In genomic region chr5:159458217-159458711, GRCh38 we compare ENCODE assay signal across 8 cellular contexts.
A peak's percentile ranks its signal among the peaks of the same experiment; 100 is the strongest.
DNase-seq lines count a peak whose midpoint lies in the region; ATAC-seq, FAIRE-seq and TF ChIP-seq lines count a peak whose summit lies in the region.

No MANE protein-coding gene starts in this region.

- peak; percentile 38 for DNase-seq in GM10248 (ENCODE audit: extremely low spot score)
- no peak for DNase-seq in activated T-helper 2 cell treated with anti-CD3 and anti-CD28 coated beads, Interferon-gamma antibody, Interleukin-2, Interleukin-4, amounts not matched to agents 10 μg/mL and 5 μg/mL and 100 μg/mL, durations not matched to agents 14 hours and 24 hours and 36 hours (ENCODE audit: low spot score)
- no peak for DNase-seq in transverse colon
- no peak for DNase-seq in chondrocyte (ENCODE audit: low spot score)
- DNase-seq in frontal cortex (ENCODE audit: low spot score in 2 of 2), result no peak
- DNase-seq in SIG-M5 treated with dmso at 0.1 percent for 504 hours (lab: John Stamatoyannopoulos, UW; ENCODE audit: unreplicated experiment), result no peak

- H3K27ac ChIP-seq in transverse colon, result no peak overlapping the region

- 67 to 74% methylated on average over 4 of the region's 4 CpGs for WGBS in transverse colon (ENCODE audit: low coverage in 1 of 2), 2 donors

- peaks cover 63% of the 10 kb centered on the region for H3K27me3 Mint-ChIP-seq in activated T-helper 2 cell treated with anti-CD3 and anti-CD28 coated beads, Interferon-gamma antibody, Interleukin-2, Interleukin-4, amounts not matched to agents 10 μg/mL and 5 μg/mL and 100 μg/mL, durations not matched to agents 14 hours and 24 hours and 36 hours (ENCODE audit: low read depth)
- H3K27me3 Mint-ChIP-seq in chondrocyte (ENCODE audit: low read depth), result peaks cover 17% of the 10 kb centered on the region

- no peak overlapping the region for H3K4me3 ChIP-seq in transverse colon

- H3K4me1 ChIP-seq in transverse colon, result peaks cover 0 to 3% (median 0%) of the 10 kb centered on the region in 4 donors

- in situ Hi-C loops in transverse colon (cut with MboI; ENCODE audit: low pct_ligation_motif_present in 1 of 4, low pct_unique_long_range_greater_than_20kb in 1 of 4, low sequenced_read_pairs in 3 of 4), result no loop called here

- no peaks in the 10 kb centered on the region for H3K36me3 ChIP-seq in transverse colon

- TF ChIP-seq EP300 in transverse colon (IDR thresholded peaks at IDR 0.05; ENCODE audit: low read depth), result no peak

- no peaks in the 10 kb centered on the region for H3K9me3 Mint-ChIP-seq in activated T-helper 2 cell treated with anti-CD3 and anti-CD28 coated beads, Interferon-gamma antibody, Interleukin-2, Interleukin-4, amounts not matched to agents 10 μg/mL and 5 μg/mL and 100 μg/mL, durations not matched to agents 14 hours and 24 hours and 36 hours
- no peaks in the 10 kb centered on the region for H3K9me3 Mint-ChIP-seq in chondrocyte (ENCODE audit: low read depth)

- ATAC-seq in GM19328 (IDR thresholded peaks at IDR 0.05; ENCODE audit: unreplicated experiment) (peak; percentile 35), HG03064 (IDR thresholded peaks at IDR 0.05; ENCODE audit: low read depth, unreplicated experiment) (peak; percentile 38)

- H3K27ac Mint-ChIP-seq in activated T-helper 2 cell treated with anti-CD3 and anti-CD28 coated beads, Interferon-gamma antibody, Interleukin-2, Interleukin-4, amounts not matched to agents 10 μg/mL and 5 μg/mL and 100 μg/mL, durations not matched to agents 14 hours and 24 hours and 36 hours, result peak overlapping the region; percentile 38
- no peak overlapping the region for H3K27ac Mint-ChIP-seq in chondrocyte (ENCODE audit: unreplicated experiment)

- no peak for TF ChIP-seq POLR2A in transverse colon (IDR thresholded peaks at IDR 0.05)

- intact Hi-C loops in activated T-helper 2 cell treated with anti-CD3 and anti-CD28 coated beads, Interferon-gamma antibody, Interleukin-2, Interleukin-4, amounts not matched to agents 10 μg/mL and 5 μg/mL and 100 μg/mL, durations not matched to agents 14 hours and 24 hours and 36 hours (cut with micrococcal nuclease), result loop anchor here (1.0 to 5.0 kb wide), 5 partner anchors 121 to 638 kb away; no protein-coding TSS in a partner anchor
- intact Hi-C loops in transverse colon (cut with DNase I; ENCODE audit: low total_unique reads), result no loop called here

- peaks cover 41% of the 10 kb centered on the region for H3K4me1 Mint-ChIP-seq in activated T-helper 2 cell treated with anti-CD3 and anti-CD28 coated beads, Interferon-gamma antibody, Interleukin-2, Interleukin-4, amounts not matched to agents 10 μg/mL and 5 μg/mL and 100 μg/mL, durations not matched to agents 14 hours and 24 hours and 36 hours (ENCODE audit: low read depth)
- H3K4me1 Mint-ChIP-seq in chondrocyte (ENCODE audit: low read depth), result peaks cover 9% of the 10 kb centered on the region

- H3K27me3 ChIP-seq in transverse colon, result no peaks in the 10 kb centered on the region

- TF ChIP-seq CTCF in GM10248 (IDR thresholded peaks at IDR 0.05; ENCODE audit: control extremely low read depth, extremely low read depth, low read depth, missing control alignments) (no peak), transverse colon (IDR thresholded peaks at IDR 0.05) (no peak), chondrocyte (IDR thresholded peaks at IDR 0.05) (no peak)

- POLR2A ChIA-PET in GM10248 (lab: Yijun Ruan, JAX), result no interaction called here

- H3K4me3 Mint-ChIP-seq in activated T-helper 2 cell treated with anti-CD3 and anti-CD28 coated beads, Interferon-gamma antibody, Interleukin-2, Interleukin-4, amounts not matched to agents 10 μg/mL and 5 μg/mL and 100 μg/mL, durations not matched to agents 14 hours and 24 hours and 36 hours (ENCODE audit: low read depth), result no peak overlapping the region
- H3K4me3 Mint-ChIP-seq in chondrocyte (ENCODE audit: unreplicated experiment), result no peak overlapping the region

- FAIRE-seq in frontal cortex (lab: Jason Lieb, UNC), result no peak

- no peaks in the 10 kb centered on the region for H3K36me3 Mint-ChIP-seq in activated T-helper 2 cell treated with anti-CD3 and anti-CD28 coated beads, Interferon-gamma antibody, Interleukin-2, Interleukin-4, amounts not matched to agents 10 μg/mL and 5 μg/mL and 100 μg/mL, durations not matched to agents 14 hours and 24 hours and 36 hours (ENCODE audit: low read depth)
- no peaks in the 10 kb centered on the region for H3K36me3 Mint-ChIP-seq in chondrocyte (ENCODE audit: low read depth)

- CTCF ChIA-PET in GM10248 (lab: Yijun Ruan, JAX), result interaction anchor here (1.3 to 8.8 kb wide), 3 partner anchors 15 to 53 kb away, joined by 4 to 81 read pairs (median 8); no protein-coding TSS in a partner anchor

- no peaks in the 10 kb centered on the region for H3K9me3 ChIP-seq in transverse colon
